19 cellular contexts compared by ENCODE assay signal in genomic region chr22:31431950-31432349, GRCh38.
"Had no signal": no experiment of that assay in that cellular context is flagged by ENCODE, and none has a peak within 500 bp of the region (broad histone marks: within the 10 kb centered on the region; RNA-seq: fewer than 3 reads in every experiment).

No MANE protein-coding gene starts in this region.

- ATAC-seq: effector memory CD8-positive, alpha-beta T cell; gastrocnemius medialis; natural killer cell treated with Interleukin-12 subunit alpha and Interleukin-12 subunit beta and Interleukin-15 and Interleukin-18, amount 100 ng/mL, for 72 hours; pancreas; right cardiac atrium; upper lobe of right lung had no signal

- DNase-seq: effector memory CD8-positive, alpha-beta T cell; gastrocnemius medialis; immature natural killer cell; left ventricle myocardium inferior; mesenchymal stem cell; midbrain; nucleus accumbens; pancreas; right cardiac atrium; stimulated activated CD4-positive, alpha-beta T cell treated with anti-CD3 and anti-CD28 coated beads, Interleukin-2, amount 100 ng/mL, for 48 hours; stimulated activated naive CD4-positive, alpha-beta T cell treated with Interleukin-2 at 50 U/mL for 16 hours; upper lobe of right lung had no signal

- H3K27me3 ChIP-seq: esophagus muscularis mucosa, gastrocnemius medialis, neural progenitor cell, pancreas, tibial nerve, upper lobe of right lung had no signal

- H3K4me1 ChIP-seq: esophagus muscularis mucosa, neural progenitor cell, pancreas, upper lobe of right lung had no signal

- H3K27ac ChIP-seq: epithelial cell of prostate, esophagus muscularis mucosa, gastrocnemius medialis, left ventricle myocardium inferior, neural progenitor cell, pancreas, tibial nerve, upper lobe of right lung had no signal

- H3K4me3 ChIP-seq: esophagus muscularis mucosa, gastrocnemius medialis, left ventricle myocardium inferior, lung, neural progenitor cell, pancreas, smooth muscle cell, tibial nerve, upper lobe of right lung had no signal

- H3K9me3 ChIP-seq: esophagus muscularis mucosa, gastrocnemius medialis, left ventricle myocardium inferior, pancreas, tibial nerve, upper lobe of right lung had no signal
